ENCODE assay signal across 1 cellular context in the genomic region with DNA sequence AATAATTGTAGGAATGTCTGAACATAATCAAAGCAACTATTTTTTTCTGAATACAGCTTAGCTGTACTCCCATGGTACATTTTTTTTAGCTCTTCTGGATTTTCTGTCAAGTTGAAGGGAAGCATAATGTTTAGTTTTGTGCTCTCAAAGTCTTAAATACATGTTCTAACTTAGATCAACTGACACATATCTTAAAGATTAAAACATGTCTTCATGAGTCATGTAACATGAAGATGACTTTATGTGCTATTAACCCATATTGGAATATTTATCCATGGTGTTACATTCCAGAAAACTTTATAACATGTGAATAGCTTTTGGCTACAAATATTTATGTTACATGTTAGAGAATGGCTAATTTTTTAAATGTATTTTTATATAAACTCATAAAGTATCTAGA.
TF ChIP-seq lines count a peak whose summit lies in the region.

No MANE protein-coding gene starts in this region.

TF ChIP-seq in IMR-90, 13 proteins besides CTCF, POLR2A, EP300 and RAD21 (continued from another document):
- TF ChIP-seq, protein P1, sequence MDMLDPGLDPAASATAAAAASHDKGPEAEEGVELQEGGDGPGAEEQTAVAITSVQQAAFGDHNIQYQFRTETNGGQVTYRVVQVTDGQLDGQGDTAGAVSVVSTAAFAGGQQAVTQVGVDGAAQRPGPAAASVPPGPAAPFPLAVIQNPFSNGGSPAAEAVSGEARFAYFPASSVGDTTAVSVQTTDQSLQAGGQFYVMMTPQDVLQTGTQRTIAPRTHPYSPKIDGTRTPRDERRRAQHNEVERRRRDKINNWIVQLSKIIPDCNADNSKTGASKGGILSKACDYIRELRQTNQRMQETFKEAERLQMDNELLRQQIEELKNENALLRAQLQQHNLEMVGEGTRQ (IDR thresholded peaks at IDR 0.05; ENCODE audit: low read depth, low read length) = no peak
- TF ChIP-seq NFE2L2 (IDR thresholded peaks at IDR 0.05; ENCODE audit: low read depth, low read length) = no peak
- no peak for TF ChIP-seq SMC3 (IDR thresholded peaks at IDR 0.05; ENCODE audit: low read depth, low read length)
- TF ChIP-seq MAZ (IDR thresholded peaks at IDR 0.05; ENCODE audit: borderline replicate concordance, low read depth, low read length) = no peak
- no peak for TF ChIP-seq MAFK (IDR thresholded peaks at IDR 0.05; ENCODE audit: low read depth, low read length)
- TF ChIP-seq ELK1 (IDR thresholded peaks at IDR 0.05; ENCODE audit: borderline replicate concordance, low read depth, low read length) = no peak
- TF ChIP-seq CEBPB (IDR thresholded peaks at IDR 0.05; ENCODE audit: low read depth, low read length) = no peak
- no peak for TF ChIP-seq RFX5 (IDR thresholded peaks at IDR 0.05; ENCODE audit: low read depth, low read length)
- no peak for TF ChIP-seq MXI1 (IDR thresholded peaks at IDR 0.05; ENCODE audit: borderline replicate concordance, low read depth, low read length)
- no peak for TF ChIP-seq FOS (IDR thresholded peaks at IDR 0.05; ENCODE audit: low read depth, low read length)
- no peak for TF ChIP-seq BHLHE40 (IDR thresholded peaks at IDR 0.05; ENCODE audit: low read depth, low read length)
- TF ChIP-seq RCOR1 (IDR thresholded peaks at IDR 0.05; ENCODE audit: insufficient replicate concordance, low read length) = no peak
